Comparison of ENCODE assay signal across 12 cellular contexts in genomic region chr9:92650839-92651621, GRCh38. TPM values are rescaled to one million over a fixed set of nuclear protein-coding genes. Genes with fewer than 3 reads are reported as not detected.
DNase-seq lines count a peak whose midpoint lies in the region; ATAC-seq, FAIRE-seq and TF ChIP-seq lines count a peak whose summit lies in the region.
"Had no signal": no experiment of that assay in that cellular context is flagged by ENCODE, and none has a peak within 500 bp of the region (broad histone marks: within the 10 kb centered on the region; RNA-seq: fewer than 3 reads in every experiment).

No MANE protein-coding gene starts in this region.

- H3K36me3 ChIP-seq in BE2C, result peaks cover 67% of the 10 kb centered on the region
- H3K36me3 ChIP-seq in heart right ventricle, result peaks cover 0 to 96% (median 29%) of the 10 kb centered on the region in 9 donors
- H3K36me3 ChIP-seq in pancreas, result peaks cover 0 to 18% (median 0%) of the 10 kb centered on the region in 3 donors

- ATAC-seq in heart right ventricle (peak; percentile 78 to 91 (median 86)), pancreas (peak in 3 of 4 donors; percentile 38 to 62 (median 45))
- ATAC-seq: naive thymus-derived CD4-positive, alpha-beta T cell had no signal

- FAIRE-seq in pancreas (lab: Jason Lieb, UNC), result no peak

- H3K27ac ChIP-seq in heart right ventricle (peak overlapping the region in 6 of 10 donors; percentile 2 to 56 (median 28)), pancreas (no peak overlapping the region)
- H3K27ac ChIP-seq: KMS-11 had no signal

- no peak for TF ChIP-seq CTCF in BE2C (IDR thresholded peaks at IDR 0.05; ENCODE audit: low read depth, low read length)
- TF ChIP-seq CTCF in heart right ventricle (IDR thresholded peaks at IDR 0.05), result no peak
- no peak for TF ChIP-seq CTCF in pancreas (IDR thresholded peaks at IDR 0.05)

- H3K9me3 ChIP-seq in BE2C (no peaks in the 10 kb centered on the region), heart right ventricle (peaks cover 0 to 9% (median 0%) of the 10 kb centered on the region in 11 donors), pancreas (no peaks in the 10 kb centered on the region)

- intact Hi-C loops in heart right ventricle (cut with DNase I), result no loop called here
- intact Hi-C loops in pancreas (cut with DNase I), result no loop called here

- H3K4me1 ChIP-seq in BE2C (peaks cover 7% of the 10 kb centered on the region), heart right ventricle (peaks cover 0 to 34% (median 16%) of the 10 kb centered on the region in 9 donors), pancreas (no peaks in the 10 kb centered on the region)

- H3K27me3 ChIP-seq in BE2C, result no peaks in the 10 kb centered on the region
- H3K27me3 ChIP-seq in heart right ventricle, result no peaks in the 10 kb centered on the region
- no peaks in the 10 kb centered on the region for H3K27me3 ChIP-seq in pancreas

- WGBS in heart right ventricle, 2 donors, result 39 to 41% methylated on average over 10 of the region's 10 CpGs
- WGBS in pancreas, 2 donors, result 84 to 85% methylated on average over 10 of the region's 10 CpGs

- H3K4me3 ChIP-seq in BE2C (ENCODE audit: low read depth, low read length) (peak overlapping the region; percentile 1; the same call in 1 of the 2 replicates), heart right ventricle (no peak overlapping the region), pancreas (no peak overlapping the region)

- peak; percentile 71 for DNase-seq in BE2C
- DNase-seq in astrocyte of the hippocampus (ENCODE audit: low read depth, low spot score), result peak; percentile 78
- peak; percentile 57 for DNase-seq in heart right ventricle
- peak in 1 of 6 donors; percentile 17 for DNase-seq in pancreas
- no peak for DNase-seq in NCI-H1417 treated with DMSO at 0.1 percent for 48 hours (lab: John Stamatoyannopoulos, UW)
- no peak for DNase-seq in germinal center (ENCODE audit: low spot score)
- no peak for DNase-seq in hypothalamus (lab: John Stamatoyannopoulos, UW)
- DNase-seq in cerebellar cortex (ENCODE audit: low spot score), result no peak
- DNase-seq: HCEC 1CT; naive thymus-derived CD4-positive, alpha-beta T cell; NCI-H2227 treated with DMSO at 0.1 percent for 48 hours had no signal

RNA-seq across cellular contexts. Expression of gene IPPK, which starts 18.9 kb away (rescaled TPM):
- 17.6 TPM for polyA plus RNA-seq in BE2C (2012; ENCODE audit: insufficient read depth, insufficient read length, low read depth)
- total RNA-seq in heart right ventricle, result 10 to 100 TPM in 2 of 10 donors, 1 to 10 TPM in 8; 6.5 to 17.8 (median 8.5) TPM
- polyA plus RNA-seq in heart right ventricle, result 1 to 10 TPM; 5.2 to 8.2 TPM
- 1 to 10 TPM; 1.9 to 3.9 (median 2.6) TPM for total RNA-seq in pancreas
- 1 to 10 TPM; 3.7 to 6.5 TPM for polyA plus RNA-seq in pancreas

Comparison
In these comparisons a context has a peak if more than half of its experiments do, and no peak if none do; other contexts are left out.
1. DNase-seq: peak in BE2C (single experiment), astrocyte of the hippocampus (single experiment) and heart right ventricle (2 of 2); none in NCI-H1417 treated with DMSO at 0.1 percent for 48 hours (single experiment), germinal center (single experiment), hypothalamus (0 of 51) and cerebellar cortex (single experiment).
2. H3K27ac ChIP-seq: peak in heart right ventricle (6 of 10); none in pancreas (0 of 4).